ENCODE assay signal across 10 cellular contexts in the genomic region with DNA sequence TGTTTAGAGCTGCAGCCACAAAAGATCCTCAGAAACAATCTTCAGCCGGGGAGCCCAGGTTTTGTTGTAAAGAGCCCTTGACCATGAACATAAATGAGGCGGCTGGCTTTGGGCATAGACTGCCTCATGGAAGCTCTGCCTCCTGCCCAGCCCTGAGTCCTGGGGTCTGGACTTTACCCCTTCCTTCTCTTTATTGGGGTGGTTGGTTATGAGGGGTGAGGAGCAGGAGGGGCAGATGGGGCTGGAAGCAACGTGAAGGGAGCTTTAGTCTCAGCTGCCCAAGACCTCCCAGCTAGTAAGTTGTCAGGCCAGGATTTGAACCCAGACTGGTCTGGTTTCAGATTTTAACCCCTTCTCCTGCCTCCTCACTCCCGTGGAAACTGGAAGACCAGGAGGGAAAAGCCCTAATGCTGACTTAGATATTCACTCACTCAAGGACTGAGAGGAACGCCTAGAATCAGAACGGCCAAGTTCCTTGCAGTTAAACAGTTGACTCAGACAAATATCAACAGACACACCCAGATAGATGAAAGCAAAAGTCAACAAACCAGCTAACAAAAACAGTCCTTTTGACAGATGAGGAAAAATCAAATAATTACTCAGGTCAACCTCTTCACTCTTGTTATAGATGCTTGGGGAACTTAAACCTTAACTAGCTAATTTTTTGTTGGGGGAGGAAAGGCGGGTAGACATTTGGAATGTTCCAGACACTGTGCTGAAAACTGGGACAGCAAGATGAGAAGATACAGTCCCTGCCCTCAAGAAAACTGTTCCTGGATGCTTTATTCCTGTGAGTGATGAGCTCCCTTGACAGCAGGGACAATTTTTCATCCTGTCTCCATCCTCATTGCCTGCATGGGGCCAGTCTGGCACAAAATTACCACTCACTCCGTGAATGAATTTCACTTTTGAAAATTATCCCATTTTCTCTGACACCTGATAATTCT. TPM values are rescaled to one million over a fixed set of nuclear protein-coding genes. Genes with fewer than 3 reads are reported as not detected.
DNase-seq lines count a peak whose midpoint lies in the region; ATAC-seq and TF ChIP-seq lines count a peak whose summit lies in the region.
"Had no signal": no experiment of that assay in that cellular context is flagged by ENCODE, and none has a peak within 500 bp of the region (broad histone marks: within the 10 kb centered on the region; RNA-seq: fewer than 3 reads in every experiment).

No MANE protein-coding gene starts in this region.

- H3K9ac ChIP-seq in SK-N-SH: no peak overlapping the region

- no peak for ATAC-seq in GM19463 (IDR thresholded peaks at IDR 0.05; ENCODE audit: unreplicated experiment)

- TF ChIP-seq CTCF in prostate gland (IDR thresholded peaks at IDR 0.05): no peak
- TF ChIP-seq CTCF in SK-N-SH (IDR thresholded peaks at IDR 0.05): no peak

- TF ChIP-seq POLR2A in prostate gland (IDR thresholded peaks at IDR 0.05): no peak

- TF ChIP-seq RAD21 in SK-N-SH (IDR thresholded peaks at IDR 0.05; ENCODE audit: low read length): no peak

- no peaks in the 10 kb centered on the region for H3F3A ChIP-seq in SK-N-SH (replicated peaks; ENCODE audit: insufficient read depth)

- H3K36me3 ChIP-seq in esophagus (ENCODE audit: control insufficient read depth in 2 of 2, insufficient read depth in 2 of 2, low read length in 1 of 2): no peaks in the 10 kb centered on the region
- no peaks in the 10 kb centered on the region for H3K36me3 ChIP-seq in prostate gland
- H3K36me3 ChIP-seq in SK-N-SH (replicated peaks in 1 of 2; ENCODE audit: control insufficient read depth in 1 of 2, insufficient read depth in 2 of 2, low read length in 1 of 2): no peaks in the 10 kb centered on the region

- no peaks in the 10 kb centered on the region for H4K20me1 ChIP-seq in SK-N-SH (ENCODE audit: insufficient read depth)

- CTCF ChIA-PET in SK-N-SH (lab: Yijun Ruan, JAX): interaction anchor here (1.0 to 24.8 kb wide), 4 partner anchors 11 to 232 kb away, joined by 3 to 701 read pairs (median 24); no protein-coding TSS in a partner anchor

- H3K27me3 ChIP-seq in esophagus (ENCODE audit: control insufficient read depth in 1 of 2, insufficient read depth in 2 of 2, low read length in 2 of 2) (no peaks in the 10 kb centered on the region), prostate gland (replicated peaks; ENCODE audit: insufficient read depth) (no peaks in the 10 kb centered on the region), SK-N-SH (ENCODE audit: insufficient read depth) (no peaks in the 10 kb centered on the region)

- H3K27ac ChIP-seq in esophagus (ENCODE audit: low read depth in 2 of 2, low read length in 1 of 2) (peak overlapping the region; percentile 68 to 83), prostate gland (peak overlapping the region; percentile 70 to 83), SK-N-SH (ENCODE audit: low read depth in 2 of 2, low read length in 1 of 2) (no peak overlapping the region)

- intact Hi-C loops in prostate gland (cut with DNase I): no loop called here

- POLR2A ChIA-PET in SK-N-SH (lab: Yijun Ruan, JAX): no interaction called here

- H3K27ac Mint-ChIP-seq in activated naive CD8-positive, alpha-beta T cell treated with anti-CD3 and anti-CD28 coated beads for 36 hours: no peak overlapping the region

- WGBS in esophagus, 2 donors: 36 to 37% methylated on average over 8 of the region's 8 CpGs
- 40% methylated on average over 8 of the region's 8 CpGs for WGBS in prostate gland
- 65% methylated on average over 8 of the region's 8 CpGs for WGBS in SK-N-SH (ENCODE audit: low lambda C conversion rate)

- no peaks in the 10 kb centered on the region for H3K9me2 ChIP-seq in SK-N-SH

- TF ChIP-seq EP300 in SK-N-SH (IDR thresholded peaks at IDR 0.05; ENCODE audit: borderline replicate concordance in 1 of 2, low read depth in 1 of 2, low read length in 1 of 2): no peak

- no peak overlapping the region for H3K4me2 ChIP-seq in SK-N-SH

- no peaks in the 10 kb centered on the region for H3K79me2 ChIP-seq in SK-N-SH (ENCODE audit: insufficient read depth)

- no peaks in the 10 kb centered on the region for H3K36me3 Mint-ChIP-seq in activated naive CD8-positive, alpha-beta T cell treated with anti-CD3 and anti-CD28 coated beads for 36 hours

- H3K9me3 ChIP-seq in esophagus (ENCODE audit: control insufficient read depth in 2 of 2, insufficient read depth in 1 of 2, low read depth in 1 of 2, low read length in 1 of 2): no peaks in the 10 kb centered on the region
- no peaks in the 10 kb centered on the region for H3K9me3 ChIP-seq in prostate gland
- H3K9me3 ChIP-seq in SK-N-SH: no peaks in the 10 kb centered on the region

- H3K9me3 Mint-ChIP-seq in activated naive CD8-positive, alpha-beta T cell treated with anti-CD3 and anti-CD28 coated beads for 36 hours: peaks cover 1% of the 10 kb centered on the region

- peaks cover 13% of the 10 kb centered on the region for H3K4me1 Mint-ChIP-seq in activated naive CD8-positive, alpha-beta T cell treated with anti-CD3 and anti-CD28 coated beads for 36 hours

- H3K4me3 ChIP-seq in esophagus (ENCODE audit: low read depth in 1 of 2, low read length in 2 of 2): no peak overlapping the region
- H3K4me3 ChIP-seq in prostate gland: no peak overlapping the region
- no peak overlapping the region for H3K4me3 ChIP-seq in SK-N-SH (ENCODE audit: low read depth in 2 of 2, low read length in 1 of 2)

- no peak overlapping the region for H3K4me3 Mint-ChIP-seq in activated naive CD8-positive, alpha-beta T cell treated with anti-CD3 and anti-CD28 coated beads for 36 hours

- H3K27me3 Mint-ChIP-seq in activated naive CD8-positive, alpha-beta T cell treated with anti-CD3 and anti-CD28 coated beads for 36 hours: no peaks in the 10 kb centered on the region

- DNase-seq in DMS53 treated with DMSO at 0.1 percent for 48 hours (lab: John Stamatoyannopoulos, UW; ENCODE audit: unreplicated experiment) (peak; percentile 97), NCI-H2029 treated with DMSO at 0.1 percent for 48 hours (lab: John Stamatoyannopoulos, UW) (peak; percentile 59), prostate gland (ENCODE audit: low spot score) (peak; percentile 78), SK-N-SH (no peak)
- no peak for DNase-seq in activated naive CD8-positive, alpha-beta T cell treated with anti-CD3 and anti-CD28 coated beads for 36 hours
- DNase-seq in stimulated activated naive CD4-positive, alpha-beta T cell treated with Interleukin-2 at 50 U/mL for 16 hours (lab: John Stamatoyannopoulos, UW): no peak
- DNase-seq: dermis blood vessel endothelial cell, MM.1S had no signal

- no peak overlapping the region for H2AFZ ChIP-seq in SK-N-SH (ENCODE audit: low read depth)

- H3K4me1 ChIP-seq in esophagus (ENCODE audit: control insufficient read depth in 2 of 2, insufficient read depth in 2 of 2, low read length in 1 of 2) (peaks cover 0 to 3% of the 10 kb centered on the region in 2 donors), prostate gland (replicated peaks) (peaks cover 9% of the 10 kb centered on the region), SK-N-SH (ENCODE audit: control insufficient read depth in 1 of 2, insufficient read depth in 2 of 2, low read depth in 1 of 2, low read length in 1 of 2) (no peaks in the 10 kb centered on the region)

TF ChIP-seq in SK-N-SH, 30 proteins besides CTCF, POLR2A, EP300 and RAD21 (continues in another document):
- TF ChIP-seq YY1 (IDR thresholded peaks at IDR 0.05; ENCODE audit: low read depth): no peak
- TF ChIP-seq, protein P1, sequence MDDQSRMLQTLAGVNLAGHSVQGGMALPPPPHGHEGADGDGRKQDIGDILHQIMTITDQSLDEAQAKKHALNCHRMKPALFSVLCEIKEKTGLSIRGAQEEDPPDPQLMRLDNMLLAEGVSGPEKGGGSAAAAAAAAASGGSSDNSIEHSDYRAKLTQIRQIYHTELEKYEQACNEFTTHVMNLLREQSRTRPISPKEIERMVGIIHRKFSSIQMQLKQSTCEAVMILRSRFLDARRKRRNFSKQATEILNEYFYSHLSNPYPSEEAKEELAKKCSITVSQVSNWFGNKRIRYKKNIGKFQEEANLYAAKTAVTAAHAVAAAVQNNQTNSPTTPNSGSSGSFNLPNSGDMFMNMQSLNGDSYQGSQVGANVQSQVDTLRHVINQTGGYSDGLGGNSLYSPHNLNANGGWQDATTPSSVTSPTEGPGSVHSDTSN (IDR thresholded peaks at IDR 0.05): no peak
- no peak for TF ChIP-seq ELF1 (IDR thresholded peaks at IDR 0.05)
- TF ChIP-seq, protein P2, sequence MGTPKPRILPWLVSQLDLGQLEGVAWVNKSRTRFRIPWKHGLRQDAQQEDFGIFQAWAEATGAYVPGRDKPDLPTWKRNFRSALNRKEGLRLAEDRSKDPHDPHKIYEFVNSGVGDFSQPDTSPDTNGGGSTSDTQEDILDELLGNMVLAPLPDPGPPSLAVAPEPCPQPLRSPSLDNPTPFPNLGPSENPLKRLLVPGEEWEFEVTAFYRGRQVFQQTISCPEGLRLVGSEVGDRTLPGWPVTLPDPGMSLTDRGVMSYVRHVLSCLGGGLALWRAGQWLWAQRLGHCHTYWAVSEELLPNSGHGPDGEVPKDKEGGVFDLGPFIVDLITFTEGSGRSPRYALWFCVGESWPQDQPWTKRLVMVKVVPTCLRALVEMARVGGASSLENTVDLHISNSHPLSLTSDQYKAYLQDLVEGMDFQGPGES (IDR thresholded peaks at IDR 0.05; ENCODE audit: low read depth, low read length): no peak
- TF ChIP-seq NFIC (IDR thresholded peaks at IDR 0.05; ENCODE audit: borderline replicate concordance): no peak
- TF ChIP-seq, protein P3, sequence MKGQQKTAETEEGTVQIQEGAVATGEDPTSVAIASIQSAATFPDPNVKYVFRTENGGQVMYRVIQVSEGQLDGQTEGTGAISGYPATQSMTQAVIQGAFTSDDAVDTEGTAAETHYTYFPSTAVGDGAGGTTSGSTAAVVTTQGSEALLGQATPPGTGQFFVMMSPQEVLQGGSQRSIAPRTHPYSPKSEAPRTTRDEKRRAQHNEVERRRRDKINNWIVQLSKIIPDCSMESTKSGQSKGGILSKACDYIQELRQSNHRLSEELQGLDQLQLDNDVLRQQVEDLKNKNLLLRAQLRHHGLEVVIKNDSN (IDR thresholded peaks at IDR 0.05; ENCODE audit: borderline replicate concordance, low read depth): no peak
- no peak for TF ChIP-seq FOSL2 (IDR thresholded peaks at IDR 0.05; ENCODE audit: borderline replicate concordance, low read depth)
- no peak for TF ChIP-seq MXI1 (IDR thresholded peaks at IDR 0.05; ENCODE audit: low read depth, low read length)

RNA-seq across cellular contexts. Expression of a gene that starts 20.7 kb away (rescaled TPM):
- polyA plus RNA-seq in esophagus: 1 to 10 TPM; 4.9 to 5.0 TPM
- 10 to 100 TPM; 31.9 to 64.7 TPM for total RNA-seq in prostate gland
- total RNA-seq in activated naive CD8-positive, alpha-beta T cell treated with anti-CD3 and anti-CD28 coated beads for 36 hours: 10 to 100 TPM; 25.6 to 26.3 TPM
- polyA plus RNA-seq in SK-N-SH (2012; rRNA removed): 6.7 and 7.0 TPM in 2 replicates
- 4.4 and 6.0 TPM in 2 replicates for polyA plus RNA-seq in SK-N-SH (2012; cell fraction: cytosol; rRNA removed)
- 4.8 and 6.6 TPM in 2 replicates for polyA plus RNA-seq in SK-N-SH (2012; cell fraction: nucleus; rRNA removed)

RNA-seq across cellular contexts. Expression of a gene that starts 27.1 kb away (rescaled TPM):
- 1,000 to 10,000 TPM; 1,864 to 2,574 TPM for polyA plus RNA-seq in esophagus
- 1,000 to 10,000 TPM in 1 of 2 donors, 100 to 1,000 TPM in 1; 890 to 1,636 TPM for total RNA-seq in prostate gland
- total RNA-seq in activated naive CD8-positive, alpha-beta T cell treated with anti-CD3 and anti-CD28 coated beads for 36 hours: 1,000 to 10,000 TPM; 4,132 to 4,264 TPM
- polyA plus RNA-seq in SK-N-SH (2012; rRNA removed): 4,220 and 4,540 TPM in 2 replicates
- polyA plus RNA-seq in SK-N-SH (2012; cell fraction: cytosol; rRNA removed): 4,994 and 6,484 TPM in 2 replicates
- 1,010 and 1,542 TPM in 2 replicates for polyA plus RNA-seq in SK-N-SH (2012; cell fraction: nucleus; rRNA removed)

Comparison
In these comparisons a context has a peak if more than half of its experiments do, and no peak if none do; other contexts are left out.
1. DNase-seq: peak in DMS53 treated with DMSO at 0.1 percent for 48 hours (single experiment), NCI-H2029 treated with DMSO at 0.1 percent for 48 hours (single experiment) and prostate gland (single experiment); none in activated naive CD8-positive, alpha-beta T cell treated with anti-CD3 and anti-CD28 coated beads for 36 hours (single experiment), SK-N-SH (single experiment) and stimulated activated naive CD4-positive, alpha-beta T cell treated with Interleukin-2 at 50 U/mL for 16 hours (single experiment).
2. H3K27ac ChIP-seq: peak in esophagus (2 of 2) and prostate gland (2 of 2); none in SK-N-SH (0 of 2).